In the genomic region with DNA sequence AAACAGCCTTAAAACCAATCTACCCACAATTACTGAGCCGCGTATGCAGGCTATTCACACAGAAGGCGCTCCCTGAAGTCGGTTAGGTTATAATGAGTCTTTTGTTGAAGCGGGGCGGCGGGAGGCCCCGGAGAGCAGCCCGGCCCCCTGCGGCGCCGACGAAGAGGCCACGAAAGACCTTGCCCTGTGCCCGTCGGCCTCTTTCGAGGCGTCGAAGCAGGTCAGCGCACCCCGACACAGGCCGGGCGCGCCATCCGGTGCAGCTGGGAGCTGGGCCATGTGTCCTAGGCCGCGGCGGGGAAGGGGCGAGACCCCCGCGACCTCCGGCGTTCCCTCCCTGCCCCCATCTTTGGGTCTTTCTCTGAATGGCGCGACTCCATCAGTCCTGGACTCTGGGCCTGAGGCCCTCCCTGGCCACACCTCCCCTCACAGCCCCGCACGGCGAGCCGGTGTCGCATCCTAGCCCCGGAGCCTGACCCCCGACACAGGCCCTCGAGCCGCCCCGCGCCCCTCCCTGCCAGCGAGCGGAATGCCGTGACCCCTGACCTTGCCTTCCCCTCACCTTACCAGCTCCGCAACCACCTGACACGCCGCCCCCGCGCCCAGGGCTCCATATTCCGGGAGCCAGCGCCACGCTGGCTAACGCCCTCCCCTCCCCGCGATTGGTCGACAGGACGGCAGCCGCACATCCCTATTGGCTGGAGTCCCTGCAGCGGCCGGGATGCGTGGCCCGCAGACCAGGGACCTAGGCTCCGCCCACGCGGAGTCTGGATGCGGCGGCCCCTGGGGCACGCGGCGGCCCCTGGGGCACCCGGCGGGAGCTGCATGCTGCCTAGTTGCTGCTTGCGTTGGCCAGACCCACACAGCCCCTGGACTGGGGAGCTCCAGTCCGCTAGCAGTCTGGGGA, we compare ENCODE assay signal across 8 cellular contexts. TPM values are rescaled to one million over a fixed set of nuclear protein-coding genes. Genes with fewer than 3 reads are reported as not detected.
DNase-seq lines count a peak whose midpoint lies in the region; TF ChIP-seq lines count a peak whose summit lies in the region.

Gene SLC11A2, minus strand, starts transcription at position 637 of the 907 bp plus-strand sequence. CDS start 15,656 bp downstream, outside the sequence.

- H3K36me3 ChIP-seq in SJSA1 = peaks cover 4% of the 10 kb centered on the region; the same call in 1 of the 2 replicates
- no peaks in the 10 kb centered on the region for H3K36me3 ChIP-seq in neuron (ENCODE audit: insufficient read depth, low read length)

- H3K27ac ChIP-seq in SJSA1 = peak within 1 kb of the TSS; percentile 71

- CTCF ChIA-PET in HEK293T (lab: Yijun Ruan, JAX) = interaction anchor here (0.7 to 1.0 kb wide), 3 partner anchors 13 to 1058 kb away, joined by 3 to 6 read pairs (median 3); no protein-coding TSS in a partner anchor

- H3K4me1 ChIP-seq in SJSA1 (replicated peaks) (peaks cover 14% of the 10 kb centered on the region), neuron (ENCODE audit: insufficient read depth, low read length) (peaks cover 5% of the 10 kb centered on the region)

- H3K4me3 ChIP-seq in SJSA1 = peak within 1 kb of the TSS; percentile 72
- H3K4me3 ChIP-seq in neuron (ENCODE audit: low read length) = peak within 1 kb of the TSS; percentile 74

- peak within 1 kb of the TSS; percentile 68 for H2AFZ ChIP-seq in neuron (ENCODE audit: low read depth, low read length)

- DNase-seq in GF-D8 (lab: John Stamatoyannopoulos, UW) (peak; percentile 86), HEK293T (ENCODE audit: extremely low spot score) (peak; percentile 94), MV-4-11 (lab: John Stamatoyannopoulos, UW) (peak; percentile 89), SJSA1 (ENCODE audit: low read depth in 1 of 2, low spot score in 2 of 2) (peak; percentile 88 to 93), foreskin melanocyte (peak; percentile 89), stromal cell of bone marrow (ENCODE audit: low read depth) (peak; percentile 89)
- peak; percentile 68 to 83 (median 75) for DNase-seq in activated naive CD4-positive, alpha-beta T cell (lab: John Stamatoyannopoulos, UW)

- H3K9me3 ChIP-seq in SJSA1 (replicated peaks) (no peaks in the 10 kb centered on the region), neuron (ENCODE audit: low read length) (no peaks in the 10 kb centered on the region)

- H3K27me3 ChIP-seq in SJSA1 (replicated peaks) (no peaks in the 10 kb centered on the region), neuron (ENCODE audit: insufficient read depth, low read length) (no peaks in the 10 kb centered on the region)

- POLR2A ChIA-PET in HEK293T (lab: Yijun Ruan, JAX) = interaction anchor here (0.6 to 2.1 kb wide), 21 partner anchors 8 to 262 kb away, joined by 3 to 13 read pairs (median 4); partner anchors contain the start of genes ATF1, DAZAP2, LETMD1 and POU6F1

TF ChIP-seq in HEK293T, 16 proteins besides CTCF, POLR2A, EP300 and RAD21:
- TF ChIP-seq FOXA1 (IDR thresholded peaks at IDR 0.05) (no peak), ZNF384 (IDR thresholded peaks at IDR 0.05) (no peak), FOXM1 (IDR thresholded peaks at IDR 0.05; ENCODE audit: borderline replicate concordance) (no peak), ARNT (IDR thresholded peaks at IDR 0.05) (no peak), ELF4 (IDR thresholded peaks at IDR 0.05) (peak; percentile 8; the same call in 1 of the 2 replicates), CTBP1 (IDR thresholded peaks at IDR 0.05; ENCODE audit: borderline replicate concordance) (peak; percentile 59), SUZ12 (IDR thresholded peaks at IDR 0.05) (no peak), BHLHE40 (IDR thresholded peaks at IDR 0.05; ENCODE audit: borderline replicate concordance) (no peak), HDGF (IDR thresholded peaks at IDR 0.05; ENCODE audit: borderline replicate concordance) (0 out of 2 replicates have a peak, but pooled peaks have one; percentile 31), LEF1 (IDR thresholded peaks at IDR 0.05; ENCODE audit: borderline replicate concordance) (no peak), L3MBTL2 (conservative IDR thresholded peaks at IDR 0.05) (peak; percentile 73), FOXK2 (IDR thresholded peaks at IDR 0.05) (no peak)
- TF ChIP-seq, protein P1, sequence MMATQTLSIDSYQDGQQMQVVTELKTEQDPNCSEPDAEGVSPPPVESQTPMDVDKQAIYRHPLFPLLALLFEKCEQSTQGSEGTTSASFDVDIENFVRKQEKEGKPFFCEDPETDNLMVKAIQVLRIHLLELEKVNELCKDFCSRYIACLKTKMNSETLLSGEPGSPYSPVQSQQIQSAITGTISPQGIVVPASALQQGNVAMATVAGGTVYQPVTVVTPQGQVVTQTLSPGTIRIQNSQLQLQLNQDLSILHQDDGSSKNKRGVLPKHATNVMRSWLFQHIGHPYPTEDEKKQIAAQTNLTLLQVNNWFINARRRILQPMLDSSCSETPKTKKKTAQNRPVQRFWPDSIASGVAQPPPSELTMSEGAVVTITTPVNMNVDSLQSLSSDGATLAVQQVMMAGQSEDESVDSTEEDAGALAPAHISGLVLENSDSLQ (IDR thresholded peaks at IDR 0.05) = no peak

RNA-seq across cellular contexts. Expression of gene SLC11A2, which starts in this region (rescaled TPM):
- total RNA-seq in SJSA1 (2014; rRNA removed; shearing (Covaris generic)) = 19.6 and 40.0 TPM in 2 replicates

Comparison
In these comparisons a context has a peak if more than half of its experiments do, and no peak if none do; other contexts are left out.
1. Peak in every context shown above with its lines: DNase-seq, H3K4me3 ChIP-seq and H3K27ac ChIP-seq.